Comparison of ENCODE assay signal across 8 cellular contexts in genomic region chr3:198080521-198081384, GRCh38.
DNase-seq lines count a peak whose midpoint lies in the region; ATAC-seq, FAIRE-seq and TF ChIP-seq lines count a peak whose summit lies in the region.

No MANE protein-coding gene starts in this region.

- H3K9me3 Mint-ChIP-seq in activated B cell treated with CpG ODN at 0.5 μM for 24 hours = peaks cover 2% of the 10 kb centered on the region

- H3K27ac ChIP-seq in DOHH2 (ENCODE audit: low read depth, low read length) = no peak overlapping the region

- TF ChIP-seq POLR2A in H54 (IDR thresholded peaks at IDR 0.05; ENCODE audit: low read depth, low read length) = no peak

- peak; percentile 73 for DNase-seq in H54 (ENCODE audit: insufficient read length, low spot score)
- DNase-seq in NCI-H146 (lab: John Stamatoyannopoulos, UW) = peak; percentile 87
- peak; percentile 86 for DNase-seq in activated B cell treated with CpG ODN at 0.5 μM for 24 hours
- peak; percentile 76 for DNase-seq in central memory CD4-positive, alpha-beta T cell
- no peak for DNase-seq in kidney epithelial cell (ENCODE audit: low read depth)
- peak; percentile 49 to 73 for DNase-seq in stimulated activated CD4-positive, alpha-beta T cell treated with anti-CD3 and anti-CD28 coated beads, Interleukin-15, amount 100 ng/mL, for 48 hours (ENCODE audit: low read depth in 2 of 2)

- 0 out of 2 replicates have a peak, but pooled peaks cover 2% of the 10 kb centered on the region for H3F3A ChIP-seq in DOHH2 (ENCODE audit: control insufficient read depth, insufficient read depth)

- H3K4me3 Mint-ChIP-seq in activated B cell treated with CpG ODN at 0.5 μM for 24 hours = peak overlapping the region; percentile 89

- CTCF ChIA-PET in activated B cell treated with CpG ODN at 0.5 μM for 24 hours (lab: Charles Lee) = interaction anchor here (0.6 to 2.2 kb wide), 17 partner anchors 8 to 470 kb away, joined by 3 to 33 read pairs (median 4); partner anchors contain the start of gene RPL35A

- peaks cover 1% of the 10 kb centered on the region for H3K36me3 Mint-ChIP-seq in activated B cell treated with CpG ODN at 0.5 μM for 24 hours (ENCODE audit: low read depth)

- H3K4me2 ChIP-seq in DOHH2 (ENCODE audit: low read length) = peak overlapping the region; percentile 82

- H3K27me3 ChIP-seq in DOHH2 (ENCODE audit: control insufficient read depth, low read length) = peaks cover 54% of the 10 kb centered on the region
- H3K27me3 ChIP-seq in kidney epithelial cell (ENCODE audit: control insufficient read depth, insufficient read depth, low read length) = peaks cover 15% of the 10 kb centered on the region

- peaks cover 25% of the 10 kb centered on the region for H3K27me3 Mint-ChIP-seq in activated B cell treated with CpG ODN at 0.5 μM for 24 hours

- no peaks in the 10 kb centered on the region for H3K9me2 ChIP-seq in DOHH2 (replicated peaks; ENCODE audit: control insufficient read depth, low read length)

- no peak for FAIRE-seq in H54 (lab: Jason Lieb, UNC)

- H4K20me1 ChIP-seq in DOHH2 (ENCODE audit: control insufficient read depth, insufficient read depth, low read depth, low read length) = no peaks in the 10 kb centered on the region

- H3K79me2 ChIP-seq in DOHH2 (ENCODE audit: control insufficient read depth, low read length) = no peaks in the 10 kb centered on the region

- peak overlapping the region; percentile 74 for H3K4me3 ChIP-seq in DOHH2 (ENCODE audit: low read length)
- peak overlapping the region; percentile 38 for H3K4me3 ChIP-seq in kidney epithelial cell (ENCODE audit: low read depth, low read length)

- POLR2A ChIA-PET in activated B cell treated with CpG ODN at 0.5 μM for 24 hours (lab: Charles Lee) = interaction anchor here (1.0 to 2.6 kb wide), 6 partner anchors 9 to 131 kb away, joined by 3 to 26 read pairs (median 4); partner anchors contain the start of gene RPL35A

- peak; percentile 56 for TF ChIP-seq CTCF in DOHH2 (IDR thresholded peaks at IDR 0.05; ENCODE audit: low read depth, low read length, poor library complexity, severe bottlenecking)
- TF ChIP-seq CTCF in activated B cell treated with CpG ODN at 0.5 μM for 24 hours (IDR thresholded peaks at IDR 0.05) = peak; percentile 41
- no peak for TF ChIP-seq CTCF in kidney epithelial cell (IDR thresholded peaks at IDR 0.05; ENCODE audit: insufficient read depth, low read length, poor library complexity, severe bottlenecking)

- intact Hi-C loops in activated B cell treated with CpG ODN at 0.5 μM for 24 hours (cut with micrococcal nuclease) = loop anchor here (1.0 kb wide), 3 partner anchors 8 to 174 kb away; no protein-coding TSS in a partner anchor

- H3K9me3 ChIP-seq in DOHH2 (ENCODE audit: control insufficient read depth, insufficient read depth, low read length) = peaks cover 7% of the 10 kb centered on the region

- peaks cover 17% of the 10 kb centered on the region for H3K4me1 ChIP-seq in DOHH2 (ENCODE audit: control insufficient read depth, low read length)

- H3K27ac Mint-ChIP-seq in activated B cell treated with CpG ODN at 0.5 μM for 24 hours = peak overlapping the region; percentile 79

- peaks cover 11% of the 10 kb centered on the region for H3K4me1 Mint-ChIP-seq in activated B cell treated with CpG ODN at 0.5 μM for 24 hours

- H3K36me3 ChIP-seq in DOHH2 (ENCODE audit: control insufficient read depth, low read length) (no peaks in the 10 kb centered on the region), kidney epithelial cell (ENCODE audit: control insufficient read depth, insufficient read depth, low read length) (no peaks in the 10 kb centered on the region)

- ATAC-seq in activated B cell treated with CpG ODN at 0.5 μM for 24 hours (ENCODE audit: low read depth) (peak; percentile 90), GM18870 (IDR thresholded peaks at IDR 0.05; ENCODE audit: unreplicated experiment) (no peak)
